In genomic region chr10:22230331-22230833, GRCh38 we compare ENCODE assay signal across 8 cellular contexts. TPM values are rescaled to one million over a fixed set of nuclear protein-coding genes. Genes with fewer than 3 reads are reported as not detected.
DNase-seq lines count a peak whose midpoint lies in the region; ATAC-seq and TF ChIP-seq lines count a peak whose summit lies in the region.

No MANE protein-coding gene starts in this region.

- ATAC-seq in psoas muscle, result peak in 1 of 4 donors; percentile 26
- no peak for ATAC-seq in HG02623 (IDR thresholded peaks at IDR 0.05; ENCODE audit: unreplicated experiment)
- no peak for ATAC-seq in GM19328 (IDR thresholded peaks at IDR 0.05; ENCODE audit: unreplicated experiment)

- CTCF ChIA-PET in CD8-positive, alpha-beta memory T cell (lab: Charles Lee), result interaction anchor here (2.5 kb wide), 1 partner anchor 206 kb away, joined by 8 read pairs; no protein-coding TSS in a partner anchor

- peak overlapping the region; percentile 92 to 98 (median 96) for H3K27ac Mint-ChIP-seq in CD8-positive, alpha-beta memory T cell
- peak overlapping the region; percentile 82 for H3K27ac Mint-ChIP-seq in activated T-helper 2 cell treated with anti-CD3 and anti-CD28 coated beads, Interferon-gamma antibody, Interleukin-2, Interleukin-4, amounts not matched to agents 10 μg/mL and 5 μg/mL and 100 μg/mL, durations not matched to agents 14 hours and 24 hours and 36 hours
- H3K27ac Mint-ChIP-seq in glutamatergic neuron (ENCODE audit: unreplicated experiment), result no peak overlapping the region

- peaks cover 18 to 31% (median 28%) of the 10 kb centered on the region in 3 donors for H3K4me1 Mint-ChIP-seq in CD8-positive, alpha-beta memory T cell
- H3K4me1 Mint-ChIP-seq in activated T-helper 2 cell treated with anti-CD3 and anti-CD28 coated beads, Interferon-gamma antibody, Interleukin-2, Interleukin-4, amounts not matched to agents 10 μg/mL and 5 μg/mL and 100 μg/mL, durations not matched to agents 14 hours and 24 hours and 36 hours (ENCODE audit: low read depth), result peaks cover 18% of the 10 kb centered on the region
- no peaks in the 10 kb centered on the region for H3K4me1 Mint-ChIP-seq in glutamatergic neuron (ENCODE audit: low read depth, unreplicated experiment)

- H3K27me3 Mint-ChIP-seq in CD8-positive, alpha-beta memory T cell, result peaks cover 13 to 15% of the 10 kb centered on the region in 2 donors
- peaks cover 15% of the 10 kb centered on the region for H3K27me3 Mint-ChIP-seq in activated T-helper 2 cell treated with anti-CD3 and anti-CD28 coated beads, Interferon-gamma antibody, Interleukin-2, Interleukin-4, amounts not matched to agents 10 μg/mL and 5 μg/mL and 100 μg/mL, durations not matched to agents 14 hours and 24 hours and 36 hours (ENCODE audit: low read depth)
- peaks cover 7% of the 10 kb centered on the region for H3K27me3 Mint-ChIP-seq in glutamatergic neuron (ENCODE audit: unreplicated experiment)

- H3K27ac ChIP-seq in CD8-positive, alpha-beta memory T cell (ENCODE audit: low read depth, low read length), result peak overlapping the region; percentile 76
- peak overlapping the region; percentile 91 for H3K27ac ChIP-seq in psoas muscle

- POLR2A ChIA-PET in CD8-positive, alpha-beta memory T cell (lab: Charles Lee), result interaction anchor here (1.5 to 3.1 kb wide), 4 partner anchors 24 to 227 kb away, joined by 3 to 16 read pairs (median 9); partner anchors contain the start of genes COMMD3 and DNAJC1

- no peak for TF ChIP-seq CTCF in glutamatergic neuron (IDR thresholded peaks at IDR 0.05; ENCODE audit: partially characterized antibody, unreplicated experiment)
- no peak for TF ChIP-seq CTCF in psoas muscle (IDR thresholded peaks at IDR 0.05)

- H3K4me3 ChIP-seq in CD8-positive, alpha-beta memory T cell (ENCODE audit: low read length), result peak overlapping the region; percentile 71
- peak overlapping the region; percentile 82 for H3K4me3 ChIP-seq in psoas muscle

- no peaks in the 10 kb centered on the region for H3K36me3 ChIP-seq in CD8-positive, alpha-beta memory T cell (ENCODE audit: insufficient read depth, low read length)
- H3K36me3 ChIP-seq in psoas muscle (ENCODE audit: insufficient read depth in 1 of 2, low read depth in 1 of 2), result no peaks in the 10 kb centered on the region

- intact Hi-C loops in activated T-helper 2 cell treated with anti-CD3 and anti-CD28 coated beads, Interferon-gamma antibody, Interleukin-2, Interleukin-4, amounts not matched to agents 10 μg/mL and 5 μg/mL and 100 μg/mL, durations not matched to agents 14 hours and 24 hours and 36 hours (cut with micrococcal nuclease), result no loop called here
- intact Hi-C loops in psoas muscle (cut with DNase I), result loop anchor here (5.0 kb wide), 2 partner anchors 87 to 223 kb away; partner anchors contain the start of gene COMMD3 (in 1 of the 2)

- H3K27me3 ChIP-seq in CD8-positive, alpha-beta memory T cell (ENCODE audit: insufficient read depth, low read length, poor library complexity, severe bottlenecking), result no peaks in the 10 kb centered on the region
- H3K27me3 ChIP-seq in psoas muscle (ENCODE audit: insufficient read depth in 3 of 3, low read length in 2 of 3), result no peaks in the 10 kb centered on the region

- peaks cover 8% of the 10 kb centered on the region for H3K4me1 ChIP-seq in CD8-positive, alpha-beta memory T cell (ENCODE audit: insufficient read depth, low read length)
- no peaks in the 10 kb centered on the region for H3K4me1 ChIP-seq in psoas muscle

- H3K9me3 Mint-ChIP-seq in CD8-positive, alpha-beta memory T cell, result peaks cover 0 to 5% (median 3%) of the 10 kb centered on the region in 5 donors
- no peaks in the 10 kb centered on the region for H3K9me3 Mint-ChIP-seq in activated T-helper 2 cell treated with anti-CD3 and anti-CD28 coated beads, Interferon-gamma antibody, Interleukin-2, Interleukin-4, amounts not matched to agents 10 μg/mL and 5 μg/mL and 100 μg/mL, durations not matched to agents 14 hours and 24 hours and 36 hours
- peaks cover 11% of the 10 kb centered on the region for H3K9me3 Mint-ChIP-seq in glutamatergic neuron (ENCODE audit: unreplicated experiment)

- WGBS in psoas muscle, 3 donors, result 0 to 2% (median 1%) methylated on average over 16 of the region's 16 CpGs

- H3K36me3 Mint-ChIP-seq in CD8-positive, alpha-beta memory T cell, result peaks cover 0 to 5% (median 2%) of the 10 kb centered on the region in 3 donors
- H3K36me3 Mint-ChIP-seq in activated T-helper 2 cell treated with anti-CD3 and anti-CD28 coated beads, Interferon-gamma antibody, Interleukin-2, Interleukin-4, amounts not matched to agents 10 μg/mL and 5 μg/mL and 100 μg/mL, durations not matched to agents 14 hours and 24 hours and 36 hours (ENCODE audit: low read depth), result no peaks in the 10 kb centered on the region
- H3K36me3 Mint-ChIP-seq in glutamatergic neuron (ENCODE audit: unreplicated experiment), result peaks cover 4% of the 10 kb centered on the region

- H3K4me3 Mint-ChIP-seq in CD8-positive, alpha-beta memory T cell, result peak overlapping the region; percentile 81 to 98 (median 88)
- H3K4me3 Mint-ChIP-seq in activated T-helper 2 cell treated with anti-CD3 and anti-CD28 coated beads, Interferon-gamma antibody, Interleukin-2, Interleukin-4, amounts not matched to agents 10 μg/mL and 5 μg/mL and 100 μg/mL, durations not matched to agents 14 hours and 24 hours and 36 hours (ENCODE audit: low read depth), result peak overlapping the region; percentile 88
- peak overlapping the region; percentile 91 for H3K4me3 Mint-ChIP-seq in glutamatergic neuron (ENCODE audit: unreplicated experiment)

- no peaks in the 10 kb centered on the region for H3K9me3 ChIP-seq in CD8-positive, alpha-beta memory T cell (ENCODE audit: low read length)
- no peaks in the 10 kb centered on the region for H3K9me3 ChIP-seq in psoas muscle

- DNase-seq in CD8-positive, alpha-beta memory T cell, result peak in 3 of 5 donors; percentile 38 to 56 (median 51)
- DNase-seq in HCEC 1CT (peak; percentile 57), NCI-H69 (lab: John Stamatoyannopoulos, UW) (peak; percentile 76), glutamatergic neuron (no peak), psoas muscle (no peak)
- peak; percentile 29 for DNase-seq in activated T-helper 2 cell treated with anti-CD3 and anti-CD28 coated beads, Interferon-gamma antibody, Interleukin-2, Interleukin-4, amounts not matched to agents 10 μg/mL and 5 μg/mL and 100 μg/mL, durations not matched to agents 14 hours and 24 hours and 36 hours (ENCODE audit: low spot score)

RNA-seq across cellular contexts. Expression of gene EBLN1, which starts 12.6 kb away (rescaled TPM):
- total RNA-seq in CD8-positive, alpha-beta memory T cell, result not detected
- polyA plus RNA-seq in CD8-positive, alpha-beta memory T cell, result not detected
- not detected in 2 replicates for total RNA-seq in activated T-helper 2 cell treated with anti-CD3 and anti-CD28 coated beads, Interferon-gamma antibody, Interleukin-2, Interleukin-4, amounts not matched to agents 10 μg/mL and 5 μg/mL and 100 μg/mL, durations not matched to agents 14 hours and 24 hours and 36 hours
- total RNA-seq in glutamatergic neuron (ENCODE audit: unreplicated experiment), result not detected
- not detected for total RNA-seq in psoas muscle
- not detected for polyA plus RNA-seq in psoas muscle

Comparison
In these comparisons a context has a peak if more than half of its experiments do, and no peak if none do; other contexts are left out.
1. DNase-seq: peak in CD8-positive, alpha-beta memory T cell (3 of 5), HCEC 1CT (single experiment), NCI-H69 (single experiment) and activated T-helper 2 cell treated with anti-CD3 and anti-CD28 coated beads, Interferon-gamma antibody, Interleukin-2, Interleukin-4, amounts not matched to agents 10 μg/mL and 5 μg/mL and 100 μg/mL, durations not matched to agents 14 hours and 24 hours and 36 hours (single experiment); none in glutamatergic neuron (single experiment) and psoas muscle (0 of 2).
2. Peak in every context shown above with its lines, with median percentiles within 50 percentile points of each other: H3K4me3 Mint-ChIP-seq.